In genomic region chr19:44955500-44956439, GRCh38 we compare ENCODE assay signal across 9 cellular contexts. TPM values are rescaled to one million over a fixed set of nuclear protein-coding genes. Genes with fewer than 3 reads are reported as not detected.
DNase-seq lines count a peak whose midpoint lies in the region; ATAC-seq lines count a peak whose summit lies in the region.
"Had no signal": no experiment of that assay in that cellular context is flagged by ENCODE, and none has a peak within 500 bp of the region (broad histone marks: within the 10 kb centered on the region; RNA-seq: fewer than 3 reads in every experiment).

No MANE protein-coding gene starts in this region.

- H3K4me3 Mint-ChIP-seq in activated naive CD8-positive, alpha-beta T cell treated with anti-CD3 and anti-CD28 coated beads, Interleukin-2, amount 10 ng/mL, durations not matched to agents 7 days and 5 days = peak overlapping the region; percentile 94
- peak overlapping the region; percentile 99 for H3K4me3 Mint-ChIP-seq in stimulated activated memory B cell treated with anti-CD40 and anti-IgM and Interleukin-4, amounts not matched to agents 10 μg/mL and 1 μg/mL and 100 μg/mL, for 72 hours

- peaks cover 1% of the 10 kb centered on the region for H3K36me3 Mint-ChIP-seq in activated naive CD8-positive, alpha-beta T cell treated with anti-CD3 and anti-CD28 coated beads, Interleukin-2, amount 10 ng/mL, durations not matched to agents 7 days and 5 days
- peaks cover 12% of the 10 kb centered on the region for H3K36me3 Mint-ChIP-seq in stimulated activated memory B cell treated with anti-CD40 and anti-IgM and Interleukin-4, amounts not matched to agents 10 μg/mL and 1 μg/mL and 100 μg/mL, for 72 hours

- no peaks in the 10 kb centered on the region for H3K9me3 Mint-ChIP-seq in activated naive CD8-positive, alpha-beta T cell treated with anti-CD3 and anti-CD28 coated beads, Interleukin-2, amount 10 ng/mL, durations not matched to agents 7 days and 5 days
- no peaks in the 10 kb centered on the region for H3K9me3 Mint-ChIP-seq in stimulated activated memory B cell treated with anti-CD40 and anti-IgM and Interleukin-4, amounts not matched to agents 10 μg/mL and 1 μg/mL and 100 μg/mL, for 72 hours

- POLR2A ChIA-PET in activated naive CD8-positive, alpha-beta T cell treated with anti-CD3 and anti-CD28 coated beads, Interleukin-2, amount 10 ng/mL, durations not matched to agents 7 days and 5 days (lab: Charles Lee) = interaction anchor here (0.5 kb wide), 1 partner anchor 57 kb away, joined by 3 read pairs; no protein-coding TSS in a partner anchor

- H3K36me3 ChIP-seq in iPS-18a (ENCODE audit: control insufficient read depth, low read depth, low read length) = no peaks in the 10 kb centered on the region

- peak overlapping the region; percentile 95 for H3K9ac ChIP-seq in iPS-18a (ENCODE audit: low read length)

- H3K4me1 ChIP-seq in iPS-18a (ENCODE audit: control insufficient read depth, low read depth, low read length) = peaks cover 7% of the 10 kb centered on the region

- H3K9me3 ChIP-seq in iPS-18a (ENCODE audit: control insufficient read depth, low read depth, low read length) = no peaks in the 10 kb centered on the region

- peaks cover 34% of the 10 kb centered on the region for H3K4me1 Mint-ChIP-seq in activated naive CD8-positive, alpha-beta T cell treated with anti-CD3 and anti-CD28 coated beads, Interleukin-2, amount 10 ng/mL, durations not matched to agents 7 days and 5 days
- H3K4me1 Mint-ChIP-seq in stimulated activated memory B cell treated with anti-CD40 and anti-IgM and Interleukin-4, amounts not matched to agents 10 μg/mL and 1 μg/mL and 100 μg/mL, for 72 hours = peaks cover 61% of the 10 kb centered on the region

- peak; percentile 6 for ATAC-seq in GM19438 (IDR thresholded peaks at IDR 0.05; ENCODE audit: low read depth, unreplicated experiment)
- ATAC-seq in HG03439 (IDR thresholded peaks at IDR 0.05; ENCODE audit: unreplicated experiment) = peak; percentile 21
- ATAC-seq in activated naive CD8-positive, alpha-beta T cell treated with anti-CD3 and anti-CD28 coated beads, Interleukin-2, amount 10 ng/mL, durations not matched to agents 7 days and 5 days (ENCODE audit: low read depth) = peak; percentile 21
- ATAC-seq in stimulated activated memory B cell treated with anti-CD40 and anti-IgM and Interleukin-4, amounts not matched to agents 10 μg/mL and 1 μg/mL and 100 μg/mL, for 72 hours = no peak

- H3K4me3 ChIP-seq in iPS-18a (ENCODE audit: low read length) = peak overlapping the region; percentile 100

- no peaks in the 10 kb centered on the region for H3K27me3 ChIP-seq in iPS-18a (ENCODE audit: control insufficient read depth, insufficient read depth, low read length)

- peak overlapping the region; percentile 85 for H3K27ac Mint-ChIP-seq in activated naive CD8-positive, alpha-beta T cell treated with anti-CD3 and anti-CD28 coated beads, Interleukin-2, amount 10 ng/mL, durations not matched to agents 7 days and 5 days
- H3K27ac Mint-ChIP-seq in stimulated activated memory B cell treated with anti-CD40 and anti-IgM and Interleukin-4, amounts not matched to agents 10 μg/mL and 1 μg/mL and 100 μg/mL, for 72 hours = peak overlapping the region; percentile 91

- no peaks in the 10 kb centered on the region for H3K27me3 Mint-ChIP-seq in activated naive CD8-positive, alpha-beta T cell treated with anti-CD3 and anti-CD28 coated beads, Interleukin-2, amount 10 ng/mL, durations not matched to agents 7 days and 5 days
- no peaks in the 10 kb centered on the region for H3K27me3 Mint-ChIP-seq in stimulated activated memory B cell treated with anti-CD40 and anti-IgM and Interleukin-4, amounts not matched to agents 10 μg/mL and 1 μg/mL and 100 μg/mL, for 72 hours

- no peak for DNase-seq in activated naive CD8-positive, alpha-beta T cell treated with anti-CD3 and anti-CD28 coated beads, Interleukin-2, amount 10 ng/mL, durations not matched to agents 7 days and 5 days
- DNase-seq in NCI-H146 treated with DMSO at 0.1 percent for 48 hours (lab: John Stamatoyannopoulos, UW; ENCODE audit: unreplicated experiment) (no peak), putamen (ENCODE audit: low spot score) (no peak), NCI-H2107 (lab: John Stamatoyannopoulos, UW) (no peak)

- H3K27ac ChIP-seq in iPS-18a (ENCODE audit: low read length) = peak overlapping the region; percentile 22

RNA-seq across cellular contexts. Expression of gene CLPTM1, which starts 0.6 kb away (rescaled TPM):
- total RNA-seq in activated naive CD8-positive, alpha-beta T cell treated with anti-CD3 and anti-CD28 coated beads, Interleukin-2, amount 10 ng/mL, durations not matched to agents 7 days and 5 days = 10 to 100 TPM; 63.8 to 65.3 TPM

RNA-seq across cellular contexts. Expression of gene APOC2, which starts 9.9 kb away (rescaled TPM):
- total RNA-seq in activated naive CD8-positive, alpha-beta T cell treated with anti-CD3 and anti-CD28 coated beads, Interleukin-2, amount 10 ng/mL, durations not matched to agents 7 days and 5 days = not detected
- total RNA-seq: activated CD8-positive, alpha-beta memory T cell treated with anti-CD3 and anti-CD28 coated beads for 36 hours had no signal

RNA-seq across cellular contexts. Expression of gene APOC4, which starts 13.7 kb away (rescaled TPM):
- total RNA-seq in activated naive CD8-positive, alpha-beta T cell treated with anti-CD3 and anti-CD28 coated beads, Interleukin-2, amount 10 ng/mL, durations not matched to agents 7 days and 5 days = not detected
- total RNA-seq: activated CD8-positive, alpha-beta memory T cell treated with anti-CD3 and anti-CD28 coated beads for 36 hours had no signal

RNA-seq across cellular contexts. Expression of gene APOC1, which starts 41.4 kb away (rescaled TPM):
- 10 to 100 TPM; 11.6 to 12.7 TPM for total RNA-seq in activated naive CD8-positive, alpha-beta T cell treated with anti-CD3 and anti-CD28 coated beads, Interleukin-2, amount 10 ng/mL, durations not matched to agents 7 days and 5 days

RNA-seq across cellular contexts. Expression of gene RELB, which starts 45.5 kb away (rescaled TPM):
- 10 to 100 TPM; 20.8 to 24.2 TPM for total RNA-seq in activated naive CD8-positive, alpha-beta T cell treated with anti-CD3 and anti-CD28 coated beads, Interleukin-2, amount 10 ng/mL, durations not matched to agents 7 days and 5 days
